Comparison of ENCODE assay signal across 15 cellular contexts in the genomic region with DNA sequence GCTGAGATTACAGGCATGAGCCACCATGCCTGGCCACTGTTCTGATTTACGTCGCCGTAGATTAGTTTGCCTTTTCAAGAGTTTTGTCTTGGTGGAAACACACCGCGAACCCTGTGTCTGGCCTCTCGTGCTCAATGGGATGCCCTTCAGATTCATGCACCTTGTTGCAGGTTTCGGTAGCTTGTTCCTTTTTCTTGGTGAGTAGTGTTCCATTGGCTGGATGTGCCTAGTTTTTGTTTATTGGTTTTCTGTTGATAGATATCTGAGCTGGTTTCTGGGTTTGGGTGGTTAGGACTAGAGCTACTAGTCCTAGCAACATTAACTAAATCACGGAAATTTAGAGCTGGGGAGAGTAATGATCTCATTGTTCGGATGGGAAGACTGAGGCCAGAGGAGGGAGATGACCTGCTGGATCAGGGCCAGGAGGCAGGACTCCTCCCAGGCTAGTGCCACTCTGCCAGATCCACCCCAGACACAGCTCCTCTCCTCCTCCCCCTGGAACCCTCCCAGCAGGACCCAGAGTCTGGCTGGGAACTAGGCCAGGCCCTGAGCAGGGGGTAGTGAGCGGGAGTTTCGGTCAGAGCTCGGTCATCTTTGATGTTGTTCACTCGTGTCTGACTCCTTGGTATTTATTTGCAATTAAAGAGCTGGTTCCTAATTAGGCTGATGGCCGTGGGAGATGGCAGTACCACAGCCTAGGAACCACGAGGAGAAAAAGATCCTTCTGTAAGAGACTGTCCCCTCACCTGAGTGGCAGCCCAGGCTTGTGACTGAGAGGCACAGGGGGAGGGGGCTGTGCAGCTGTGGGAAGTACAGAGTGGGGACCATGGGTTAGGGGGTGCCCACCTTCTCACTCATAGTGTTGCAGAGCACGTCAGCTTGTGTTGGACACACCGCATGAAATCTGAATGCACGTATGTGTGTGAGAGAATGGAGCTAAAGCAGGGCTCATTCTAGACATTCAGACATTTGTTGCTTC.
A peak's percentile ranks its signal among the peaks of the same experiment; 100 is the strongest.
DNase-seq lines count a peak whose midpoint lies in the region; ATAC-seq and TF ChIP-seq lines count a peak whose summit lies in the region.
"Had no signal": no experiment of that assay in that cellular context is flagged by ENCODE, and none has a peak within 500 bp of the region (broad histone marks: within the 10 kb centered on the region; RNA-seq: fewer than 3 reads in every experiment).

No MANE protein-coding gene starts in this region.

- DNase-seq in COR-L47 (lab: John Stamatoyannopoulos, UW) (peak; percentile 72), adipocyte (ENCODE audit: low read depth) (no peak), left ventricle myocardium inferior (no peak), retina (peak; percentile 73)
- DNase-seq in naive thymus-derived CD4-positive, alpha-beta T cell, result no peak
- no peak for DNase-seq in activated T-cell treated with anti-CD3 and anti-CD28 coated beads, Interleukin-2, amount 50 U/mL, for 48 hours
- DNase-seq: activated CD4-positive, alpha-beta T cell treated with anti-CD3 and anti-CD28 coated beads, Interleukin-2, amount 50 U/mL, for 48 hours; activated naive CD4-positive, alpha-beta T cell treated with anti-CD3 and anti-CD28 coated beads for 36 hours; cortex of kidney; GF-D8; NCI-H2029; T-cell had no signal

- peaks cover 5% of the 10 kb centered on the region for H3K36me3 ChIP-seq in adipocyte (ENCODE audit: control insufficient read depth, insufficient read depth, low read length, severe bottlenecking)
- no peaks in the 10 kb centered on the region for H3K36me3 ChIP-seq in left ventricle myocardium inferior
- H3K36me3 ChIP-seq in naive thymus-derived CD4-positive, alpha-beta T cell (ENCODE audit: control insufficient read depth in 2 of 3, insufficient read depth in 3 of 3, low read length in 3 of 3), result no peaks in the 10 kb centered on the region

- no peak overlapping the region for H3K4me3 ChIP-seq in adipocyte (ENCODE audit: low read length)
- H3K4me3 ChIP-seq in left ventricle myocardium inferior, result no peak overlapping the region
- no peak overlapping the region for H3K4me3 ChIP-seq in naive thymus-derived CD4-positive, alpha-beta T cell (ENCODE audit: low read length)
- H3K4me3 ChIP-seq: BLaER1 treated with 17β-estradiol and CSF1 and Interleukin-3, amounts not matched to agents 10 nM and 100 nM had no signal

- H3K9me3 ChIP-seq in adipocyte (ENCODE audit: control insufficient read depth, low read length) (no peaks in the 10 kb centered on the region), left ventricle myocardium inferior (replicated peaks) (no peaks in the 10 kb centered on the region)
- H3K9me3 ChIP-seq in naive thymus-derived CD4-positive, alpha-beta T cell (ENCODE audit: control insufficient read depth in 2 of 3, low read length in 3 of 3), result no peaks in the 10 kb centered on the region
- H3K9me3 ChIP-seq: BLaER1 treated with 17β-estradiol and CSF1 and Interleukin-3, amounts not matched to agents 10 nM and 100 nM had no signal

- H3K27me3 ChIP-seq in adipocyte (replicated peaks; ENCODE audit: control insufficient read depth, insufficient read depth, low read length), result no peaks in the 10 kb centered on the region
- H3K27me3 ChIP-seq in left ventricle myocardium inferior (ENCODE audit: low read depth), result no peaks in the 10 kb centered on the region
- H3K27me3 ChIP-seq in naive thymus-derived CD4-positive, alpha-beta T cell (ENCODE audit: control insufficient read depth in 2 of 2, insufficient read depth in 2 of 2, low read length in 2 of 2), result peaks cover 0 to 4% of the 10 kb centered on the region in 2 donors
- H3K27me3 ChIP-seq: BLaER1 treated with 17β-estradiol and CSF1 and Interleukin-3, amounts not matched to agents 10 nM and 100 nM had no signal

- no peak for ATAC-seq in GM19324 (IDR thresholded peaks at IDR 0.05; ENCODE audit: low FRiP score, unreplicated experiment)
- ATAC-seq in naive thymus-derived CD4-positive, alpha-beta T cell, result no peak
- ATAC-seq in HG03439 (IDR thresholded peaks at IDR 0.05; ENCODE audit: unreplicated experiment), result no peak

- peak overlapping the region; percentile 75 for H3K27ac ChIP-seq in left ventricle myocardium inferior (replicated peaks)
- no peak overlapping the region for H3K27ac ChIP-seq in naive thymus-derived CD4-positive, alpha-beta T cell (ENCODE audit: low read depth, low read length)
- H3K27ac ChIP-seq: BLaER1 treated with 17β-estradiol and CSF1 and Interleukin-3, amounts not matched to agents 10 nM and 100 nM had no signal

- CTCF ChIA-PET in naive thymus-derived CD4-positive, alpha-beta T cell (lab: Charles Lee), result interaction anchor here (0.7 to 3.5 kb wide), 6 partner anchors 14 to 173 kb away, joined by 3 to 19 read pairs (median 4); no protein-coding TSS in a partner anchor

- H3K27ac Mint-ChIP-seq in naive thymus-derived CD4-positive, alpha-beta T cell, result no peak overlapping the region
- H3K27ac Mint-ChIP-seq: activated naive CD4-positive, alpha-beta T cell treated with anti-CD3 and anti-CD28 coated beads for 36 hours; T-cell had no signal

- no peak for TF ChIP-seq CTCF in left ventricle myocardium inferior (IDR thresholded peaks at IDR 0.05; ENCODE audit: borderline replicate concordance)

- H3K27me3 Mint-ChIP-seq in naive thymus-derived CD4-positive, alpha-beta T cell, result peaks cover 0 to 4% (median 0%) of the 10 kb centered on the region in 5 donors
- H3K27me3 Mint-ChIP-seq: T-cell had no signal

- H3K4me1 ChIP-seq in adipocyte (ENCODE audit: control insufficient read depth, insufficient read depth, low read length) (peaks cover 74% of the 10 kb centered on the region), left ventricle myocardium inferior (peaks cover 81% of the 10 kb centered on the region)
- H3K4me1 ChIP-seq in naive thymus-derived CD4-positive, alpha-beta T cell (ENCODE audit: control insufficient read depth in 2 of 2, insufficient read depth in 2 of 2, low read length in 2 of 2), result no peaks in the 10 kb centered on the region

- intact Hi-C loops in left ventricle myocardium inferior (cut with micrococcal nuclease), result loop anchor here (10.0 kb wide), 2 partner anchors 71 to 161 kb away; a partner anchor contains a TSS
- intact Hi-C loops in naive thymus-derived CD4-positive, alpha-beta T cell (cut with micrococcal nuclease), result no loop called here

- peak overlapping the region; percentile 30 for H3K9ac ChIP-seq in adipocyte (ENCODE audit: low read length)

- no peaks in the 10 kb centered on the region for H3K9me3 Mint-ChIP-seq in naive thymus-derived CD4-positive, alpha-beta T cell
- H3K9me3 Mint-ChIP-seq: activated naive CD4-positive, alpha-beta T cell treated with anti-CD3 and anti-CD28 coated beads for 36 hours; T-cell had no signal

- H3K36me3 Mint-ChIP-seq in naive thymus-derived CD4-positive, alpha-beta T cell, result no peaks in the 10 kb centered on the region
- H3K36me3 Mint-ChIP-seq: T-cell had no signal

- no peaks in the 10 kb centered on the region for H3K4me1 Mint-ChIP-seq in naive thymus-derived CD4-positive, alpha-beta T cell
- H3K4me1 Mint-ChIP-seq: T-cell had no signal

- no peak overlapping the region for H3K4me3 Mint-ChIP-seq in naive thymus-derived CD4-positive, alpha-beta T cell
- H3K4me3 Mint-ChIP-seq: activated naive CD4-positive, alpha-beta T cell treated with anti-CD3 and anti-CD28 coated beads for 36 hours; T-cell had no signal

- POLR2A ChIA-PET in naive thymus-derived CD4-positive, alpha-beta T cell (lab: Charles Lee), result no interaction called here

Comparison
In these comparisons a context has a peak if more than half of its experiments do, and no peak if none do; other contexts are left out.
1. DNase-seq: peak in COR-L47 (single experiment) and retina (single experiment); none in adipocyte (single experiment), left ventricle myocardium inferior (single experiment), naive thymus-derived CD4-positive, alpha-beta T cell (0 of 9) and activated T-cell treated with anti-CD3 and anti-CD28 coated beads, Interleukin-2, amount 50 U/mL, for 48 hours (0 of 2).